In genomic region chr6:168128006-168128630, GRCh38 we compare ENCODE assay signal across 24 cellular contexts. TPM values are rescaled to one million over a fixed set of nuclear protein-coding genes. Genes with fewer than 3 reads are reported as not detected.
DNase-seq lines count a peak whose midpoint lies in the region; ATAC-seq and TF ChIP-seq lines count a peak whose summit lies in the region.
"Had no signal": no experiment of that assay in that cellular context is flagged by ENCODE, and none has a peak within 500 bp of the region (broad histone marks: within the 10 kb centered on the region; RNA-seq: fewer than 3 reads in every experiment).

No MANE protein-coding gene starts in this region.

- in situ Hi-C loops in KBM-7 (cut with MboI; ENCODE audit: low pct_unique_long_range_greater_than_20kb, low sequenced_read_pairs) = no loop called here

- no peak for TF ChIP-seq CTCF in esophagus muscularis mucosa (IDR thresholded peaks at IDR 0.05)

- no peak overlapping the region for H3K18ac ChIP-seq in neuronal stem cell (ENCODE audit: low read length)

- H3K9me3 ChIP-seq in esophagus muscularis mucosa (no peaks in the 10 kb centered on the region), neuronal stem cell (replicated peaks in 1 of 2; ENCODE audit: control insufficient read depth in 2 of 2, insufficient read depth in 1 of 2, low read depth in 1 of 2, low read length in 2 of 2) (no peaks in the 10 kb centered on the region)
- H3K9me3 ChIP-seq: Caco-2, Peyer's patch, SJCRH30 had no signal

- H3K23ac ChIP-seq in neuronal stem cell (ENCODE audit: low read depth, low read length, poor library complexity) = no peak overlapping the region

- H3K4me1 ChIP-seq in esophagus muscularis mucosa (peaks cover 5 to 12% (median 9%) of the 10 kb centered on the region in 4 donors), neuronal stem cell (ENCODE audit: control insufficient read depth in 2 of 2, insufficient read depth in 1 of 2, low read depth in 1 of 2, low read length in 2 of 2) (peaks cover 5 to 10% of the 10 kb centered on the region in 2 donors)
- H3K4me1 ChIP-seq: SJCRH30 had no signal

- H2BK120ac ChIP-seq in neuronal stem cell (ENCODE audit: low read depth, low read length) = no peak overlapping the region

- H2BK12ac ChIP-seq in neuronal stem cell (ENCODE audit: low read length) = no peak overlapping the region

- no peak overlapping the region for H3K4me3 ChIP-seq in H7 (ENCODE audit: insufficient read depth, low read depth, low read length)
- H3K4me3 ChIP-seq in esophagus muscularis mucosa = no peak overlapping the region
- H3K4me3 ChIP-seq in neuronal stem cell (ENCODE audit: low read length in 2 of 2) = no peak overlapping the region
- H3K4me3 ChIP-seq: GM23338, Peyer's patch, SJCRH30 had no signal

- no peak for TF ChIP-seq POLR2A in esophagus muscularis mucosa (IDR thresholded peaks at IDR 0.05; ENCODE audit: low read depth)

- H4K8ac ChIP-seq in neuronal stem cell (ENCODE audit: low read depth, low read length) = no peak overlapping the region

- H3K9ac ChIP-seq in neuronal stem cell (ENCODE audit: low read depth, low read length, poor library complexity) = no peak overlapping the region

- H3K4me2 ChIP-seq in neuronal stem cell (ENCODE audit: insufficient read depth, low read length, poor library complexity, severe bottlenecking) = no peak overlapping the region
- H3K4me2 ChIP-seq: GM23338 had no signal

- H3K14ac ChIP-seq in neuronal stem cell (ENCODE audit: low read length) = no peak overlapping the region

- no peaks in the 10 kb centered on the region for H3K79me1 ChIP-seq in neuronal stem cell (ENCODE audit: low read depth, low read length)

- no peak overlapping the region for H3K4ac ChIP-seq in neuronal stem cell (ENCODE audit: low read length)

- H2AK5ac ChIP-seq in neuronal stem cell (ENCODE audit: low read depth, low read length) = peak overlapping the region; percentile 54

- no peak overlapping the region for H4K91ac ChIP-seq in neuronal stem cell (ENCODE audit: low read depth, low read length, poor library complexity)

- no peak overlapping the region for H2BK5ac ChIP-seq in neuronal stem cell (ENCODE audit: low read length)

- H2BK15ac ChIP-seq in neuronal stem cell (ENCODE audit: low read length) = peak overlapping the region; percentile 39

- intact Hi-C loops in esophagus muscularis mucosa (cut with DNase I) = no loop called here

- 92% methylated on average over 14 of the region's 19 CpGs for WGBS in esophagus muscularis mucosa
- WGBS in neuronal stem cell (ENCODE audit: extremely low coverage in 2 of 2, insufficient read length in 2 of 2, insufficient replicate concordance in 1 of 2), 2 donors = no CpG with 5 or more reads among the region's 19 CpGs

- no peak overlapping the region for H2AFZ ChIP-seq in neuronal stem cell (ENCODE audit: low read length)
- H2AFZ ChIP-seq: GM23338 had no signal

- no peak overlapping the region for H3K27ac ChIP-seq in esophagus muscularis mucosa (replicated peaks in 1 of 4)
- H3K27ac ChIP-seq in neuronal stem cell (replicated peaks; ENCODE audit: low read length) = no peak overlapping the region
- H3K27ac ChIP-seq: Peyer's patch, SJCRH30 had no signal

- H3K36me3 ChIP-seq in H7 (replicated peaks; ENCODE audit: control insufficient read depth, insufficient read depth, low read length) = no peaks in the 10 kb centered on the region
- H3K36me3 ChIP-seq in esophagus muscularis mucosa = no peaks in the 10 kb centered on the region
- no peaks in the 10 kb centered on the region for H3K36me3 ChIP-seq in neuronal stem cell (replicated peaks in 1 of 2; ENCODE audit: control insufficient read depth in 2 of 2, insufficient read depth in 2 of 2, low read length in 2 of 2)
- H3K36me3 ChIP-seq: Peyer's patch, SJCRH30 had no signal

- peaks cover 2% of the 10 kb centered on the region; the same call in 1 of the 2 replicates for H3K27me3 ChIP-seq in H7 (ENCODE audit: control insufficient read depth, insufficient read depth, low read length)
- H3K27me3 ChIP-seq in esophagus muscularis mucosa = no peaks in the 10 kb centered on the region
- peaks cover 0 to 7% (median 0%) of the 10 kb centered on the region in 3 experiments for H3K27me3 ChIP-seq in neuronal stem cell (ENCODE audit: control insufficient read depth in 3 of 3, insufficient read depth in 3 of 3, low read depth in 1 of 3, low read length in 3 of 3)
- H3K27me3 ChIP-seq: Peyer's patch had no signal

- no peak for TF ChIP-seq EP300 in esophagus muscularis mucosa (IDR thresholded peaks at IDR 0.05)

- ATAC-seq in GM21529 (IDR thresholded peaks at IDR 0.05; ENCODE audit: unreplicated experiment) = no peak
- no peak for ATAC-seq in HG03025 (IDR thresholded peaks at IDR 0.05; ENCODE audit: low FRiP score, unreplicated experiment)
- ATAC-seq: GM23338, HCT116 had no signal

- DNase-seq in AG08396 (ENCODE audit: low spot score) (peak; percentile 2), H7 (peak; percentile 43), esophagus muscularis mucosa (ENCODE audit: extremely low spot score) (peak; percentile 74), neuronal stem cell (ENCODE audit: low spot score) (no peak), NCI-H146 (lab: John Stamatoyannopoulos, UW) (no peak), KBM-7 (no peak)
- DNase-seq: Caco-2; CD4-positive, CD25-positive, alpha-beta regulatory T cell; DND-41; Kasumi-1; NCI-H1694 treated with DMSO at 0.1 percent for 48 hours; NCI-H446; NCI-H526; SJCRH30 had no signal

RNA-seq across cellular contexts. Expression of gene FRMD1, which starts 49.1 kb away (rescaled TPM):
- 0.11 TPM in 1 of 2 replicates, not detected in the other for total RNA-seq in H7 (2014; rRNA removed; shearing (Covaris generic))
- total RNA-seq in esophagus muscularis mucosa = under 1 TPM in 1 of 4 donors, not detected in 3; 0.17 TPM
- polyA plus RNA-seq in neuronal stem cell (2013, experiment 1 of 2) = 0.20 TPM
- polyA plus RNA-seq in neuronal stem cell (2013, experiment 2 of 2) = 0.18 TPM
- total RNA-seq: A673; CD4-positive, CD25-positive, alpha-beta regulatory T cell; G401; MCF 10A; OCI-LY7; SJCRH30 had no signal
- polyA plus RNA-seq: BJ; CD4-positive, CD25-positive, alpha-beta regulatory T cell had no signal

Comparison
In these comparisons a context has a peak if more than half of its experiments do, and no peak if none do; other contexts are left out.
1. DNase-seq: peak in AG08396 (single experiment), H7 (single experiment) and esophagus muscularis mucosa (single experiment); none in neuronal stem cell (single experiment), NCI-H146 (single experiment) and KBM-7 (single experiment).